In the genomic region with DNA sequence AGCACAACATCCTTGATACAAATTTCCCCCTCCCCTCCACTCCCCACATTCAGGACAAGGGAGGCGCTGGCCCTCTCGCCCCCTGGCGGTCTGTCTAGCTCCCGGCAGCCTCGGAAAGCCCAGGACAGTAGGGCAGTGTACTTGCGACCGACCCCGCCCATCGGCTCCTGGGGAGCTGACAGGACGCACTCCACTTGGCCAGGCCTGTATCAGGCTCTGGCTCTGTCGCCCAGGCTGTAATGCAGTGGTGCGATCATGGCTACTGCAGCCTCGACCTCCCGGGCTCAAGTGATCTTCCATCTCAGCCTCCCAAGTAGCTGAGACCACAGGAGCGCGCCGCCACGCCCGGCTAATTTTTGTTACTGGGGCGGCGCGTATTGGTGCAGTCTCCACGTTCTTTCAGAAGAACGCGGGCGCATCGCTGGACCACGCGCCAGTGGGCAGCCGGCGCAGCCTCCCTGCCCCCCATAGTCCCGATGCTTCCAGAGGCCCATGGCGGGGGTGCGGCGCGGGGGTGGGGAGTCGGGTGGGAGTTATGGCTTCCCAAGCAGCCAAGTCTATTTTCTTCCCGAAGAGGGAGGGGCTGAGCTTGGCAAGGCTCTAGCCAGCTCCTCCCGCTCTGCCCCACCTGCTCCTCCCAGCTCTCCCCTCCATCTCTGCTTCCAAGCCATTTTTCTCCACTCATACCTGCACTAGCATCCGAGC, we compare ENCODE assay signal across 8 cellular contexts. TPM values are rescaled to one million over a fixed set of nuclear protein-coding genes. Genes with fewer than 3 reads are reported as not detected.
A peak's percentile ranks its signal among the peaks of the same experiment; 100 is the strongest.
DNase-seq lines count a peak whose midpoint lies in the region; ATAC-seq and TF ChIP-seq lines count a peak whose summit lies in the region.

No MANE protein-coding gene starts in this region.

- peak; percentile 89 for ATAC-seq in HG03460 (IDR thresholded peaks at IDR 0.05; ENCODE audit: unreplicated experiment)
- peak; percentile 65 for ATAC-seq in gastroesophageal sphincter
- no peak for ATAC-seq in GM21515 (IDR thresholded peaks at IDR 0.05; ENCODE audit: unreplicated experiment)

- H3K4me3 ChIP-seq in gastroesophageal sphincter (peak overlapping the region in 1 of 2 donors; percentile 39), ovary (no peak overlapping the region)

- WGBS in gastroesophageal sphincter (ENCODE audit: low coverage in 1 of 2), 2 donors: 33% methylated on average over 14 of the region's 40 CpGs; no CpG with 5 or more reads in 1 of the 2 donors
- 32 to 55% (median 44%) methylated on average over 40 of the region's 40 CpGs for WGBS in ovary, 3 donors

- H3K36me3 ChIP-seq in gastroesophageal sphincter (no peaks in the 10 kb centered on the region), ovary (no peaks in the 10 kb centered on the region)

- H3K4me1 ChIP-seq in gastroesophageal sphincter (peaks cover 0 to 10% (median 0%) of the 10 kb centered on the region in 3 donors), ovary (ENCODE audit: insufficient read depth) (no peaks in the 10 kb centered on the region)

- intact Hi-C loops in ovary (cut with DNase I): no loop called here

- CTCF ChIA-PET in RWPE1 (lab: Yijun Ruan, JAX): interaction anchor here (1.1 kb wide), 1 partner anchor 96 kb away, joined by 4 read pairs; a partner anchor contains a TSS

- TF ChIP-seq POLR2A in gastroesophageal sphincter (IDR thresholded peaks at IDR 0.05): no peak
- TF ChIP-seq POLR2A in ovary (IDR thresholded peaks at IDR 0.05): no peak

- no peak for TF ChIP-seq EP300 in gastroesophageal sphincter (IDR thresholded peaks at IDR 0.05)
- no peak for TF ChIP-seq EP300 in ovary (IDR thresholded peaks at IDR 0.05)

- H3K27me3 ChIP-seq in gastroesophageal sphincter: no peaks in the 10 kb centered on the region
- no peaks in the 10 kb centered on the region for H3K27me3 ChIP-seq in ovary

- TF ChIP-seq CTCF in RWPE1 (conservative IDR thresholded peaks at IDR 0.05; ENCODE audit: low read depth): peak; percentile 26
- peak in 3 of 4 experiments; percentile 15 to 58 (median 25) for TF ChIP-seq CTCF in gastroesophageal sphincter (IDR thresholded peaks at IDR 0.05)
- no peak for TF ChIP-seq CTCF in ovary (IDR thresholded peaks at IDR 0.05)

- POLR2A ChIA-PET in RWPE1 (lab: Yijun Ruan, JAX; ENCODE audit: low non-redundant PET): no interaction called here

- H3K27ac ChIP-seq in RWPE1 (no peak overlapping the region), gastroesophageal sphincter (no peak overlapping the region), ovary (no peak overlapping the region)

- H3K9me3 ChIP-seq in gastroesophageal sphincter: no peaks in the 10 kb centered on the region
- H3K9me3 ChIP-seq in ovary: no peaks in the 10 kb centered on the region

- DNase-seq in NCI-H2081 (lab: John Stamatoyannopoulos, UW) (peak; percentile 41 to 48), NCI-H2081 treated with DMSO at 0.1 percent for 48 hours (lab: John Stamatoyannopoulos, UW) (no peak), RWPE1 (ENCODE audit: low spot score) (peak; percentile 20), activated gamma-delta T cell treated with Interleukin-2 at 50 U/mL for 16 hours (peak; percentile 34), ovary (peak in 4 of 5 donors; percentile 18 to 40 (median 26))

RNA-seq across cellular contexts. Expression of a gene that starts 7.8 kb away (rescaled TPM):
- total RNA-seq in gastroesophageal sphincter: not detected
- 10 to 100 TPM in 1 of 7 donors, 1 to 10 TPM in 2, not detected in 4; 1.3 to 10.1 (median 1.3) TPM for total RNA-seq in ovary
- under 1 TPM; 0.38 to 0.47 TPM for polyA plus RNA-seq in ovary

RNA-seq across cellular contexts. Expression of a gene that starts 16.2 kb away (rescaled TPM):
- total RNA-seq in gastroesophageal sphincter (100 to 1,000 TPM in 1 of 4 donors, 10 to 100 TPM in 3; 55.8 to 104 (median 74.5) TPM), ovary (10 to 100 TPM; 50.1 to 73.2 (median 65.1) TPM)
- 100 to 1,000 TPM in 1 of 2 donors, 10 to 100 TPM in 1; 86.5 to 133 TPM for polyA plus RNA-seq in ovary

RNA-seq across cellular contexts. Expression of a gene that starts 16.3 kb away (rescaled TPM):
- total RNA-seq in gastroesophageal sphincter: 10 to 100 TPM in 3 of 4 donors, 1 to 10 TPM in 1; 6.4 to 18.6 (median 12.6) TPM
- 10 to 100 TPM in 6 of 7 donors, 1 to 10 TPM in 1; 9.5 to 14.7 (median 13.5) TPM for total RNA-seq in ovary
- polyA plus RNA-seq in ovary: 10 to 100 TPM; 16.9 to 18.5 TPM

RNA-seq across cellular contexts. Expression of a gene that starts 35.1 kb away (rescaled TPM):
- total RNA-seq in gastroesophageal sphincter (1 to 10 TPM; 3.9 to 7.0 (median 4.3) TPM), ovary (1 to 10 TPM; 3.5 to 8.1 (median 7.6) TPM)
- 10 to 100 TPM; 11.1 to 11.7 TPM for polyA plus RNA-seq in ovary

RNA-seq across cellular contexts. Expression of a gene that starts 55.7 kb away (rescaled TPM):
- 10 to 100 TPM in 1 of 4 donors, 1 to 10 TPM in 3; 5.9 to 12.6 (median 6.3) TPM for total RNA-seq in gastroesophageal sphincter
- 10 to 100 TPM in 4 of 7 donors, 1 to 10 TPM in 3; 7.6 to 11.6 (median 10.8) TPM for total RNA-seq in ovary
- polyA plus RNA-seq in ovary: 10 to 100 TPM in 1 of 2 donors, 1 to 10 TPM in 1; 7.1 to 16.0 TPM

Comparison
In these comparisons a context has a peak if more than half of its experiments do, and no peak if none do; other contexts are left out.
1. CTCF ChIP-seq: peak in RWPE1 (single experiment) and gastroesophageal sphincter (3 of 4); none in ovary (0 of 3).